8 cellular contexts compared by ENCODE assay signal in genomic region chr16:727291-727977, GRCh38.
DNase-seq lines count a peak whose midpoint lies in the region; ATAC-seq and TF ChIP-seq lines count a peak whose summit lies in the region.

No MANE protein-coding gene starts in this region.

- no peak for TF ChIP-seq CTCF in NB4 (IDR thresholded peaks at IDR 0.05; ENCODE audit: low read depth, low read length)

- TF ChIP-seq POLR2A in NB4 (IDR thresholded peaks at IDR 0.05; ENCODE audit: extremely low read depth, insufficient read length), result peak; percentile 49

- H3K9me3 ChIP-seq in mucosa of rectum (ENCODE audit: control insufficient read depth in 2 of 2, low read length in 2 of 2), result no peaks in the 10 kb centered on the region

- DNase-seq in NCI-H1417 (lab: John Stamatoyannopoulos, UW) (peak in 2 of 3 experiments; percentile 47 to 52), NCI-H1417 treated with DMSO at 0.1 percent for 48 hours (lab: John Stamatoyannopoulos, UW) (no peak), NB4 (ENCODE audit: low read depth) (peak; percentile 65), HPDE6-E6E7 (ENCODE audit: extremely low spot score) (no peak)
- peak; percentile 14 for DNase-seq in central memory CD4-positive, alpha-beta T cell

- ATAC-seq in HG03378 (IDR thresholded peaks at IDR 0.05; ENCODE audit: unreplicated experiment) (no peak), GM18909 (IDR thresholded peaks at IDR 0.05; ENCODE audit: poor library complexity, unreplicated experiment) (no peak)

- H3K27me3 ChIP-seq in mucosa of rectum (ENCODE audit: control insufficient read depth in 2 of 2, insufficient read depth in 2 of 2, low read length in 2 of 2), result peaks cover 9 to 22% of the 10 kb centered on the region in 2 donors

- peaks cover 10 to 20% of the 10 kb centered on the region in 2 donors for H3K4me1 ChIP-seq in mucosa of rectum (ENCODE audit: control insufficient read depth in 2 of 2, insufficient read depth in 2 of 2, low read length in 2 of 2)

- peaks cover 6 to 8% of the 10 kb centered on the region in 2 donors for H3K36me3 ChIP-seq in mucosa of rectum (ENCODE audit: control insufficient read depth in 2 of 2, insufficient read depth in 2 of 2, low read length in 2 of 2)

- H3K9ac ChIP-seq in mucosa of rectum (ENCODE audit: low read depth in 1 of 2, low read length in 2 of 2), result peak overlapping the region in 1 of 2 donors; percentile 32

- no peak overlapping the region for H3K27ac ChIP-seq in mucosa of rectum (ENCODE audit: low read depth in 2 of 2, low read length in 2 of 2)

- H3K4me3 ChIP-seq in NB4 (ENCODE audit: low read depth, low read length) (peak overlapping the region; percentile 69), mucosa of rectum (ENCODE audit: low read length in 2 of 2) (peak overlapping the region; percentile 52 to 66)

Comparison
In these comparisons a context has a peak if more than half of its experiments do, and no peak if none do; other contexts are left out.
1. DNase-seq: peak in NCI-H1417 (2 of 3), NB4 (single experiment) and central memory CD4-positive, alpha-beta T cell (single experiment); none in NCI-H1417 treated with DMSO at 0.1 percent for 48 hours (single experiment) and HPDE6-E6E7 (single experiment).